24 cellular contexts compared by ENCODE assay signal in the genomic region with DNA sequence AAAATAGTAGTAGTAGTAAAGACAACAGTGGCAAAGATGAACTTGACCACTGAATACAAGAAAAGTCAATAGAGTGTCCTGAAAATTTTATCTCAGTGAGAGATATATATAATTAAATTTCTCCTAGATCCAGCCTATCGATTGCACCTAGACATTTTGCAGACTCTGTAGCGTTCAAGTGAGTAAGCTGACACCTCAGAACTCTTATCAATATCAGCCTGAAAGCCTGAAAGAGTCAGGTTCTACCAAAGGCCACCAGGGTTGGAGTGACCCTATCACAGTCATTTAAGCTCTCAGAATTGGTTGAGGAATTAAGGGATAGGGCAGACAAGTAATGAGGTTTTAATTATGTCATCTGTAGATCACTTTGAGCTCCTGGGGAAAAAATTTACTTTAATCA.
"Had no signal": no experiment of that assay in that cellular context is flagged by ENCODE, and none has a peak within 500 bp of the region (broad histone marks: within the 10 kb centered on the region; RNA-seq: fewer than 3 reads in every experiment).

No MANE protein-coding gene starts in this region.

- H3K4me2 ChIP-seq: smooth muscle cell had no signal

- H3K27me3 ChIP-seq: gastrocnemius medialis, right atrium auricular region, suprapubic skin, thyroid gland, vagina had no signal

- H3K36me3 ChIP-seq: gastrocnemius medialis, lower lobe of right lung, prostate gland, right atrium auricular region, suprapubic skin, thyroid gland, vagina had no signal

- H3K4me3 ChIP-seq: gastrocnemius medialis, lower lobe of right lung, prostate gland, right atrium auricular region, smooth muscle cell, suprapubic skin, thyroid gland, vagina had no signal

- ATAC-seq: esophagus mucosa; gastrocnemius medialis; left ventricle myocardium superior; lower lobe of right lung; natural killer cell; sciatic nerve; stimulated activated naive CD8-positive, alpha-beta T cell treated with anti-CD3 and anti-CD28 coated beads, Interleukin-15, amount 100 ng/mL, for 72 hours had no signal

- H3K9me3 ChIP-seq: gastrocnemius medialis, lower lobe of right lung, prostate gland, right atrium auricular region, suprapubic skin, thyroid gland, vagina had no signal

- DNase-seq: effector CD8-positive, alpha-beta T cell; endodermal cell; foreskin fibroblast; gastrocnemius medialis; head of caudate nucleus; left ventricle myocardium superior; lower lobe of right lung; natural killer cell; stimulated activated CD4-positive, alpha-beta T cell treated with anti-CD3 and anti-CD28 coated beads, Interleukin-12 subunit alpha, Interleukin-12 subunit beta, amount 100 ng/mL, for 4 hours; stimulated activated CD4-positive, alpha-beta T cell treated with anti-CD3 and anti-CD28 coated beads, Interleukin-1b, Interleukin-23, amount 100 ng/mL, for 48 hours; stimulated activated CD4-positive, alpha-beta T cell treated with anti-CD3 and anti-CD28 coated beads, Interleukin-4, amount 100 ng/mL, for 1 hour; stimulated activated CD8-positive, alpha-beta memory T cell treated with anti-CD3 and anti-CD28 coated beads, Interleukin-4, amount 100 ng/mL, for 48 hours; stimulated activated naive CD4-positive, alpha-beta T cell; stimulated activated naive CD8-positive, alpha-beta T cell treated with anti-CD3 and anti-CD28 coated beads, Interleukin-15, amount 100 ng/mL, for 72 hours; thyroid gland; trophoblast cell had no signal

- H3K4me1 ChIP-seq: gastrocnemius medialis, lower lobe of right lung, prostate gland, right atrium auricular region, suprapubic skin, vagina had no signal

- H3K27ac ChIP-seq: epithelial cell of prostate, gastrocnemius medialis, lower lobe of right lung, prostate gland, right atrium auricular region, suprapubic skin, thyroid gland, vagina had no signal
